ENCODE assay signal across 11 cellular contexts in genomic region chr20:642013-642397, GRCh38. TPM values are rescaled to one million over a fixed set of nuclear protein-coding genes. Genes with fewer than 3 reads are reported as not detected.
DNase-seq lines count a peak whose midpoint lies in the region; ATAC-seq and TF ChIP-seq lines count a peak whose summit lies in the region.
"Not testable (repeated sequence)": the region's sequence is repeated elsewhere in the genome, so short reads cannot be mapped to it uniquely, and the experiment has no call there.
"Had no signal": no experiment of that assay in that cellular context is flagged by ENCODE, and none has a peak within 500 bp of the region (broad histone marks: within the 10 kb centered on the region; RNA-seq: fewer than 3 reads in every experiment).

No MANE protein-coding gene starts in this region.

- DNase-seq in WERI-Rb-1; breast epithelium (ENCODE audit: low spot score in 2 of 2); heart left ventricle; right cardiac atrium; prostate gland (ENCODE audit: low spot score); stomach; tibial nerve (ENCODE audit: low spot score in 2 of 2): not testable (repeated sequence)

- TF ChIP-seq CTCF in WERI-Rb-1 (IDR thresholded peaks at IDR 0.05; ENCODE audit: low read depth, low read length); breast epithelium (IDR thresholded peaks at IDR 0.05); heart left ventricle (IDR thresholded peaks at IDR 0.05); prostate gland (IDR thresholded peaks at IDR 0.05); stomach (IDR thresholded peaks at IDR 0.05); tibial nerve (IDR thresholded peaks at IDR 0.05): not testable (repeated sequence)

- not testable (repeated sequence) for TF ChIP-seq EP300 in stomach (IDR thresholded peaks at IDR 0.05); tibial nerve (IDR thresholded peaks at IDR 0.05)

- H3K4me3 ChIP-seq in WERI-Rb-1 (ENCODE audit: low read depth, low read length) (peak overlapping the region; percentile 45), breast epithelium (peak overlapping the region; percentile 31 to 63 (median 47)), heart left ventricle (peak overlapping the region; percentile 45 to 72 (median 60)), right cardiac atrium (ENCODE audit: low read length) (peak overlapping the region; percentile 69), prostate gland (peak overlapping the region; percentile 31 to 38), stomach (peak overlapping the region; percentile 27 to 47 (median 38)), tibial nerve (peak overlapping the region; percentile 8 to 50 (median 34))

- not testable (repeated sequence) for H3K27me3 ChIP-seq in WERI-Rb-1 (ENCODE audit: insufficient read depth, low read depth, severe bottlenecking); breast epithelium; heart left ventricle; right cardiac atrium (ENCODE audit: control insufficient read depth, insufficient read depth); prostate gland (replicated peaks; ENCODE audit: insufficient read depth); tibial nerve
- H3K27me3 ChIP-seq in stomach, result peaks cover 0 to 28% (median 9%) of the 10 kb centered on the region in 3 donors

- H3K27ac ChIP-seq in WERI-Rb-1; right cardiac atrium (ENCODE audit: low read length); prostate gland; stomach: not testable (repeated sequence)
- H3K27ac ChIP-seq in breast epithelium (peak overlapping the region in 1 of 2 donors; percentile 48), heart left ventricle (peak overlapping the region in 8 of 12 donors; percentile 67 to 85 (median 76)), tibial nerve (peak overlapping the region; percentile 32 to 89 (median 73))

- TF ChIP-seq POLR2A in breast epithelium (IDR thresholded peaks at IDR 0.05); heart left ventricle (IDR thresholded peaks at IDR 0.05); prostate gland (IDR thresholded peaks at IDR 0.05); stomach (IDR thresholded peaks at IDR 0.05); tibial nerve (IDR thresholded peaks at IDR 0.05): not testable (repeated sequence)

- not testable (repeated sequence) for H3K36me3 ChIP-seq in WERI-Rb-1, breast epithelium, heart left ventricle, prostate gland, stomach, tibial nerve

- intact Hi-C loops in breast epithelium (cut with DNase I; ENCODE audit: low total_unique reads) (loop anchor here (10.0 kb wide), 1 partner anchor 77 kb away; no protein-coding TSS in a partner anchor), heart left ventricle (cut with DNase I) (loop anchor here in 4 of 10 donors (5.0 to 10.0 kb wide), 3 partner anchors 35 to 287 kb away; no protein-coding TSS in a partner anchor), stomach (cut with DNase I; ENCODE audit: low total_unique reads) (loop anchor here (10.0 kb wide), 1 partner anchor 77 kb away; no protein-coding TSS in a partner anchor)
- intact Hi-C loops in right cardiac atrium (cut with DNase I); prostate gland (cut with DNase I): not testable (repeated sequence)

- H3K4me1 ChIP-seq in breast epithelium; right cardiac atrium (ENCODE audit: control insufficient read depth, insufficient read depth, low read length); prostate gland (replicated peaks): not testable (repeated sequence)
- peaks cover 0 to 29% (median 18%) of the 10 kb centered on the region in 12 donors for H3K4me1 ChIP-seq in heart left ventricle
- peaks cover 4 to 22% (median 14%) of the 10 kb centered on the region in 4 donors for H3K4me1 ChIP-seq in stomach
- peaks cover 0 to 26% (median 10%) of the 10 kb centered on the region in 4 donors for H3K4me1 ChIP-seq in tibial nerve

- ATAC-seq in heart left ventricle, right cardiac atrium: not testable (repeated sequence)

- not testable (repeated sequence) for H3K9me3 ChIP-seq in WERI-Rb-1 (ENCODE audit: severe bottlenecking); breast epithelium; heart left ventricle; right cardiac atrium (ENCODE audit: control insufficient read depth, low read length); prostate gland; stomach; tibial nerve

- WGBS in heart left ventricle, 4 donors, result 25 to 40% methylated on average over 4 to 5 of the region's 13 CpGs; no CpG with 5 or more reads in 2 of the 4 donors
- 23% methylated on average over 4 of the region's 13 CpGs for WGBS in right cardiac atrium
- no CpG with 5 or more reads among the region's 13 CpGs for WGBS in prostate gland
- 28% methylated on average over 3 to 5 of the region's 13 CpGs; no CpG with 5 or more reads in 3 of the 5 donors for WGBS in stomach, 5 donors
- WGBS in tibial nerve, 2 donors, result no CpG with 5 or more reads among the region's 13 CpGs

RNA-seq across cellular contexts. Expression of gene SRXN1, which starts 11.0 kb away (rescaled TPM):
- total RNA-seq in breast epithelium (10 to 100 TPM; 16.2 to 30.2 (median 21.1) TPM), heart left ventricle (100 to 1,000 TPM in 1 of 9 donors, 10 to 100 TPM in 8; 25.3 to 147 (median 39.1) TPM), right cardiac atrium (10 to 100 TPM; 41.0 to 50.2 (median 44.1) TPM), prostate gland (10 to 100 TPM; 33.6 to 41.4 TPM), stomach (10 to 100 TPM in 4 of 5 donors, 1 to 10 TPM in 1; 6.4 to 40.1 (median 18.4) TPM), tibial nerve (10 to 100 TPM; 15.1 to 31.8 (median 19.5) TPM)
- polyA plus RNA-seq in heart left ventricle (10 to 100 TPM; 11.8 to 56.2 TPM), right cardiac atrium (23.9 TPM), stomach (10 to 100 TPM; 17.2 to 35.1 (median 32.1) TPM)

RNA-seq across cellular contexts. Expression of gene TCF15, which starts 31.9 kb away (rescaled TPM):
- total RNA-seq in breast epithelium (1 to 10 TPM in 2 of 3 donors, under 1 TPM in 1; 0.44 to 2.6 (median 1.1) TPM), heart left ventricle (10 to 100 TPM in 5 of 9 donors, 1 to 10 TPM in 4; 5.8 to 18.0 (median 10.0) TPM), right cardiac atrium (1 to 10 TPM; 4.0 to 9.3 (median 7.8) TPM), prostate gland (under 1 TPM; 0.55 to 0.68 TPM), stomach (under 1 TPM in 1 of 5 donors, not detected in 4; 0.43 TPM), tibial nerve (1 to 10 TPM in 2 of 4 donors, under 1 TPM in 1, not detected in 1; 0.30 to 4.5 (median 1.1) TPM)
- polyA plus RNA-seq in heart left ventricle (10 to 100 TPM in 1 of 2 donors, 1 to 10 TPM in 1; 7.3 to 14.1 TPM), right cardiac atrium (7.4 TPM), stomach (under 1 TPM in 2 of 3 donors, not detected in 1; 0.25 to 0.33 TPM)
- total RNA-seq: CD4-positive, alpha-beta memory T cell; HT-29 had no signal
- polyA plus RNA-seq: CD14-positive monocyte; CD4-positive, alpha-beta memory T cell had no signal

RNA-seq across cellular contexts. Expression of gene SCRT2, which starts 33.6 kb away (rescaled TPM):
- total RNA-seq in breast epithelium (not detected), heart left ventricle (not detected), right cardiac atrium (not detected), prostate gland (under 1 TPM in 1 of 2 donors, not detected in 1; 0.17 TPM), stomach (not detected), tibial nerve (not detected)
- polyA plus RNA-seq in heart left ventricle (not detected), right cardiac atrium (not detected), stomach (not detected)
- total RNA-seq: CD4-positive, alpha-beta memory T cell; HT-29 had no signal
- polyA plus RNA-seq: CD14-positive monocyte; CD4-positive, alpha-beta memory T cell; GM23338 had no signal
